In the genomic region with DNA sequence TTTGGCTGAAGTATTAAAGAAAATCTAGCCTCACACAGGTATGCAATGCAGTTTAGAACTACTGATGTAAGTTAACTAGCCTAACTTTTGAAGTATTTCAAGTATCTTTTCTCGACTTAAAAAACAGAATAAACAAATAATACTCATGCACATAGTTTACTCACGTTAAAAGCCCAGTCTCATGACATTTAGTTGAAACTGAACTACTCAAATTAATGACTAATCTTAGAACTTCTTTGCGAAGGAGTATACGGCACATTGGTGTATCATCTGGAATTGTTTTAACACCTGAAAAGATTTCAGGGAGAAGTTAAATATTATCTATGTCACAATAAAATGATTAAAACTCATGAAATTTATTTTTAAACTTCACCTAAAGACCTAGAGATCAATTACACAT, we compare ENCODE assay signal across 1 cellular context.
TF ChIP-seq lines count a peak whose summit lies in the region.

No MANE protein-coding gene starts in this region.

TF ChIP-seq in A549, 52 proteins besides CTCF, POLR2A, EP300 and RAD21 (continued from another document):
- TF ChIP-seq SMC3 (IDR thresholded peaks at IDR 0.05) (no peak), NFE2L2 (conservative IDR thresholded peaks at IDR 0.05; ENCODE audit: low read length) (no peak), POLR2AphosphoS2 (conservative IDR thresholded peaks at IDR 0.05; ENCODE audit: low read length) (no peak), HOXB13 (CRISPR knock-in tag; IDR thresholded peaks at IDR 0.05; ENCODE audit: low read depth) (no peak), RCOR1 (IDR thresholded peaks at IDR 0.05; ENCODE audit: low read depth, low read length) (no peak), HDAC2 (IDR thresholded peaks at IDR 0.05) (no peak), ZSCAN20 (CRISPR knock-in tag; IDR thresholded peaks at IDR 0.05) (no peak), KDM5A (IDR thresholded peaks at IDR 0.05) (no peak), TFCP2L1 (CRISPR knock-in tag; IDR thresholded peaks at IDR 0.05) (no peak), EHF (CRISPR knock-in tag; IDR thresholded peaks at IDR 0.05) (no peak)
- TF ChIP-seq, protein P1, sequence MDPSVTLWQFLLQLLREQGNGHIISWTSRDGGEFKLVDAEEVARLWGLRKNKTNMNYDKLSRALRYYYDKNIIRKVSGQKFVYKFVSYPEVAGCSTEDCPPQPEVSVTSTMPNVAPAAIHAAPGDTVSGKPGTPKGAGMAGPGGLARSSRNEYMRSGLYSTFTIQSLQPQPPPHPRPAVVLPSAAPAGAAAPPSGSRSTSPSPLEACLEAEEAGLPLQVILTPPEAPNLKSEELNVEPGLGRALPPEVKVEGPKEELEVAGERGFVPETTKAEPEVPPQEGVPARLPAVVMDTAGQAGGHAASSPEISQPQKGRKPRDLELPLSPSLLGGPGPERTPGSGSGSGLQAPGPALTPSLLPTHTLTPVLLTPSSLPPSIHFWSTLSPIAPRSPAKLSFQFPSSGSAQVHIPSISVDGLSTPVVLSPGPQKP (IDR thresholded peaks at IDR 0.05; ENCODE audit: low read depth, low read length), result no peak
- TF ChIP-seq, protein P2, sequence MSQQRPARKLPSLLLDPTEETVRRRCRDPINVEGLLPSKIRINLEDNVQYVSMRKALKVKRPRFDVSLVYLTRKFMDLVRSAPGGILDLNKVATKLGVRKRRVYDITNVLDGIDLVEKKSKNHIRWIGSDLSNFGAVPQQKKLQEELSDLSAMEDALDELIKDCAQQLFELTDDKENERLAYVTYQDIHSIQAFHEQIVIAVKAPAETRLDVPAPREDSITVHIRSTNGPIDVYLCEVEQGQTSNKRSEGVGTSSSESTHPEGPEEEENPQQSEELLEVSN (IDR thresholded peaks at IDR 0.05; ENCODE audit: borderline replicate concordance, low read depth), result no peak
